Comparison of ENCODE assay signal across 10 cellular contexts in genomic region chr19:1668339-1669123, GRCh38. TPM values are rescaled to one million over a fixed set of nuclear protein-coding genes. Genes with fewer than 3 reads are reported as not detected.
DNase-seq lines count a peak whose midpoint lies in the region; ATAC-seq and TF ChIP-seq lines count a peak whose summit lies in the region.
"Had no signal": no experiment of that assay in that cellular context is flagged by ENCODE, and none has a peak within 500 bp of the region (broad histone marks: within the 10 kb centered on the region; RNA-seq: fewer than 3 reads in every experiment).

No MANE protein-coding gene starts in this region.

- H3K4me1 ChIP-seq in mucosa of rectum (ENCODE audit: control insufficient read depth in 2 of 2, insufficient read depth in 2 of 2, low read length in 2 of 2): peaks cover 0 to 3% of the 10 kb centered on the region in 2 donors

- H3K36me3 ChIP-seq in H7 (replicated peaks; ENCODE audit: control insufficient read depth, insufficient read depth, low read length) (no peaks in the 10 kb centered on the region), mucosa of rectum (ENCODE audit: control insufficient read depth in 2 of 2, insufficient read depth in 2 of 2, low read length in 2 of 2) (no peaks in the 10 kb centered on the region)

- no peaks in the 10 kb centered on the region for H3K9me3 Mint-ChIP-seq in T-cell
- H3K9me3 Mint-ChIP-seq: T-helper 1 cell treated with Interleukin-12 subunit alpha and Interleukin-12 subunit beta and Interleukin-4 antibody, amounts not matched to agents 30 μg/mL and 1 μg/mL, for 36 hours had no signal

- CTCF ChIA-PET in T-cell (lab: Charles Lee): interaction anchor here in 1 of 2 donors (0.6 to 0.7 kb wide), 2 partner anchors 62 to 146 kb away, joined by 3 read pairs; no protein-coding TSS in a partner anchor

- DNase-seq in GM12864 (ENCODE audit: low read depth): no peak
- peak; percentile 80 for DNase-seq in H7
- peak in 4 of 34 experiments; percentile 9 to 21 (median 15) for DNase-seq in T-cell
- no peak for DNase-seq in ACHN
- DNase-seq in activated gamma-delta T cell (lab: John Stamatoyannopoulos, UW): no peak
- DNase-seq: effector memory CD4-positive, alpha-beta T cell had no signal

- no peak overlapping the region for H3K9ac ChIP-seq in mucosa of rectum (ENCODE audit: low read depth in 1 of 2, low read length in 2 of 2)

- no peaks in the 10 kb centered on the region for H3K36me3 Mint-ChIP-seq in T-cell

- H3K4me3 ChIP-seq in GM12864 (ENCODE audit: low read depth, low read length): peak overlapping the region; percentile 23
- H3K4me3 ChIP-seq in H7 (ENCODE audit: insufficient read depth, low read depth, low read length): peak overlapping the region; percentile 25; the same call in 1 of the 2 replicates
- H3K4me3 ChIP-seq in mucosa of rectum (ENCODE audit: low read length in 2 of 2): peak overlapping the region; percentile 4 to 7

- TF ChIP-seq CTCF in GM12864 (IDR thresholded peaks at IDR 0.05; ENCODE audit: low read depth, low read length, missing control alignments): no peak

- H3K27me3 ChIP-seq in H7 (ENCODE audit: control insufficient read depth, insufficient read depth, low read length) (peaks cover 56% of the 10 kb centered on the region), mucosa of rectum (ENCODE audit: control insufficient read depth in 2 of 2, insufficient read depth in 2 of 2, low read length in 2 of 2) (peaks cover 15 to 24% of the 10 kb centered on the region in 2 donors)

- ATAC-seq in T-cell (replicated peaks in 1 of 4) (peak; percentile 20 to 58 (median 22)), GM21529 (IDR thresholded peaks at IDR 0.05; ENCODE audit: unreplicated experiment) (no peak), HG03159 (IDR thresholded peaks at IDR 0.05; ENCODE audit: unreplicated experiment) (no peak)

- in situ Hi-C loops in ACHN (cut with HindIII; ENCODE audit: low pct_ligation_motif_present, low pct_unique_long_range_greater_than_20kb, low sequenced_read_pairs): no loop called here

- peaks cover 14 to 20% (median 20%) of the 10 kb centered on the region in 3 donors for H3K4me1 Mint-ChIP-seq in T-cell

- H3K27ac Mint-ChIP-seq in T-cell: peak overlapping the region in 1 of 2 donors; percentile 40
- H3K27ac Mint-ChIP-seq: T-helper 1 cell treated with Interleukin-12 subunit alpha and Interleukin-12 subunit beta and Interleukin-4 antibody, amounts not matched to agents 30 μg/mL and 1 μg/mL, for 36 hours had no signal

- H3K9me3 ChIP-seq in mucosa of rectum (ENCODE audit: control insufficient read depth in 2 of 2, low read length in 2 of 2): no peaks in the 10 kb centered on the region

- peak overlapping the region in 1 of 2 donors; percentile 38 for H3K27ac ChIP-seq in mucosa of rectum (ENCODE audit: low read depth in 2 of 2, low read length in 2 of 2)

- peaks cover 33 to 37% of the 10 kb centered on the region in 2 donors for H3K27me3 Mint-ChIP-seq in T-cell

- POLR2A ChIA-PET in T-cell (lab: Charles Lee): no interaction called here

- peak overlapping the region in 2 of 3 donors; percentile 6 to 13 for H3K4me3 Mint-ChIP-seq in T-cell
- H3K4me3 Mint-ChIP-seq: T-helper 1 cell treated with Interleukin-12 subunit alpha and Interleukin-12 subunit beta and Interleukin-4 antibody, amounts not matched to agents 30 μg/mL and 1 μg/mL, for 36 hours had no signal

RNA-seq across cellular contexts. Expression of gene TCF3, which starts 16.1 kb away (rescaled TPM):
- total RNA-seq in H7 (2014; rRNA removed; shearing (Covaris generic)): 277 and 293 TPM in 2 replicates
- 100 to 1,000 TPM in 2 of 5 donors, 10 to 100 TPM in 3; 63.3 to 107 (median 94.6) TPM for total RNA-seq in T-cell

Comparison
In these comparisons a context has a peak if more than half of its experiments do, and no peak if none do; other contexts are left out.
1. ATAC-seq: peak in T-cell (4 of 4); none in GM21529 (single experiment) and HG03159 (single experiment).
2. Peak in every context shown above with its lines, with median percentiles within 50 percentile points of each other: H3K4me3 ChIP-seq.